In genomic region chr7:83655951-83656556, GRCh38 we compare ENCODE assay signal across 9 cellular contexts. TPM values are rescaled to one million over a fixed set of nuclear protein-coding genes. Genes with fewer than 3 reads are reported as not detected.
A peak's percentile ranks its signal among the peaks of the same experiment; 100 is the strongest.
DNase-seq lines count a peak whose midpoint lies in the region; ATAC-seq and TF ChIP-seq lines count a peak whose summit lies in the region.
"Had no signal": no experiment of that assay in that cellular context is flagged by ENCODE, and none has a peak within 500 bp of the region (broad histone marks: within the 10 kb centered on the region; RNA-seq: fewer than 3 reads in every experiment).

No MANE protein-coding gene starts in this region.

- peak; percentile 84 for TF ChIP-seq CTCF in foreskin fibroblast (IDR thresholded peaks at IDR 0.05; ENCODE audit: low read depth, low read length)
- TF ChIP-seq CTCF in suprapubic skin (IDR thresholded peaks at IDR 0.05): peak; percentile 54 to 80

- 0 out of 2 replicates have a peak, but pooled peaks cover 3% of the 10 kb centered on the region for H3K9me3 ChIP-seq in SJCRH30 (replicated peaks)
- no peaks in the 10 kb centered on the region for H3K9me3 ChIP-seq in suprapubic skin

- no peak for TF ChIP-seq POLR2A in suprapubic skin (IDR thresholded peaks at IDR 0.05)

- H3K36me3 ChIP-seq in SJCRH30 (no peaks in the 10 kb centered on the region), suprapubic skin (no peaks in the 10 kb centered on the region)

- DNase-seq in EH (ENCODE audit: low read depth) (peak; percentile 40), SJCRH30 (peak; percentile 45 to 72), foreskin fibroblast (peak; percentile 38 to 77), suprapubic skin (ENCODE audit: low spot score in 2 of 2) (no peak)
- peak; percentile 24 for DNase-seq in Jurkat, Clone E6-1 (ENCODE audit: low read depth, low spot score)
- DNase-seq in stimulated activated CD4-positive, alpha-beta T cell treated with anti-CD3 and anti-CD28 coated beads, Interleukin-2, amount 100 ng/mL, for 48 hours: no peak
- DNase-seq in activated CD4-positive, alpha-beta T cell treated with anti-CD3 and anti-CD28 coated beads, Interleukin-2, amount 50 U/mL, for 48 hours: no peak
- DNase-seq: activated B cell treated with CpG ODN at 0.5 μM for 24 hours had no signal

- H3K4me1 ChIP-seq in SJCRH30 (no peaks in the 10 kb centered on the region), suprapubic skin (no peaks in the 10 kb centered on the region)

- WGBS in suprapubic skin: 21% methylated on average over 2 of the region's 2 CpGs

- ATAC-seq in GM21447 (IDR thresholded peaks at IDR 0.05; ENCODE audit: unreplicated experiment): peak; percentile 58

- no peak overlapping the region for H3K27ac ChIP-seq in SJCRH30
- no peak overlapping the region for H3K27ac ChIP-seq in suprapubic skin

- TF ChIP-seq EP300 in suprapubic skin (IDR thresholded peaks at IDR 0.05): no peak

- no peaks in the 10 kb centered on the region for H3K27me3 ChIP-seq in SJCRH30
- H3K27me3 ChIP-seq in suprapubic skin: no peaks in the 10 kb centered on the region

- H3K4me3 ChIP-seq in Jurkat, Clone E6-1 (ENCODE audit: low read length): no peak overlapping the region
- H3K4me3 ChIP-seq in SJCRH30 (no peak overlapping the region), foreskin fibroblast (ENCODE audit: low read depth in 1 of 2, low read length in 2 of 2) (no peak overlapping the region), suprapubic skin (no peak overlapping the region)

RNA-seq across cellular contexts. Expression of gene SEMA3E, which starts 7.1 kb away (rescaled TPM):
- not detected for polyA plus RNA-seq in Jurkat, Clone E6-1 (2012; ENCODE audit: insufficient read depth, insufficient read length)
- 0.48 and 0.53 TPM in 2 replicates for total RNA-seq in SJCRH30 (2014; rRNA removed; shearing (Covaris generic))
- total RNA-seq in suprapubic skin: 1 to 10 TPM; 1.0 to 2.2 (median 2.0) TPM
- total RNA-seq: activated B cell treated with CpG ODN at 0.5 μM for 24 hours had no signal

Comparison
In these comparisons a context has a peak if more than half of its experiments do, and no peak if none do; other contexts are left out.
1. DNase-seq: peak in EH (single experiment), Jurkat, Clone E6-1 (single experiment), SJCRH30 (2 of 2) and foreskin fibroblast (2 of 2); none in suprapubic skin (0 of 2), stimulated activated CD4-positive, alpha-beta T cell treated with anti-CD3 and anti-CD28 coated beads, Interleukin-2, amount 100 ng/mL, for 48 hours (0 of 2) and activated CD4-positive, alpha-beta T cell treated with anti-CD3 and anti-CD28 coated beads, Interleukin-2, amount 50 U/mL, for 48 hours (0 of 2).